ENCODE assay signal across 8 cellular contexts in genomic region chr22:37953437-37954179, GRCh38. TPM values are rescaled to one million over a fixed set of nuclear protein-coding genes. Genes with fewer than 3 reads are reported as not detected.
DNase-seq lines count a peak whose midpoint lies in the region; ATAC-seq, FAIRE-seq and TF ChIP-seq lines count a peak whose summit lies in the region.

Gene C22orf23 (minus strand): TSS chr22:37953601. CDS start chr22:37953149, 452 bp downstream.
Gene POLR2F (plus strand): TSS chr22:37953699. CDS start chr22:37953788, 89 bp downstream.

- peaks cover 6% of the 10 kb centered on the region for H3K23me2 ChIP-seq in H1 (ENCODE audit: low read depth, low read length)

- H3K23ac ChIP-seq in H1 (ENCODE audit: insufficient read length) (no peak within 1 kb of the TSS), mesenchymal stem cell (ENCODE audit: low read length in 2 of 2) (peak within 1 kb of the TSS in 1 of 2 experiments; percentile 70)

- H3K36me3 Mint-ChIP-seq in activated CD8-positive, alpha-beta memory T cell treated with anti-CD3 and anti-CD28 coated beads, Interleukin-2, amount 10 ng/mL, durations not matched to agents 7 days and 5 days: peaks cover 13% of the 10 kb centered on the region

- H3K9me3 Mint-ChIP-seq in activated CD8-positive, alpha-beta memory T cell treated with anti-CD3 and anti-CD28 coated beads, Interleukin-2, amount 10 ng/mL, durations not matched to agents 7 days and 5 days (ENCODE audit: low read depth): no peaks in the 10 kb centered on the region

- WGBS in H1 (ENCODE audit: extremely low coverage in 1 of 2, insufficient coverage in 1 of 2, insufficient read length in 1 of 2, insufficient replicate concordance in 2 of 2, low coverage in 1 of 2, low lambda C conversion rate in 2 of 2, missing lambda C conversion rate in 1 of 2), 2 experiments: 3% methylated on average over 49 of the region's 52 CpGs; no CpG with 5 or more reads in 1 of the 2 experiments
- WGBS in mesenchymal stem cell: under 1% methylated on average over 52 of the region's 52 CpGs

- H3K4me3 ChIP-seq in H1 (ENCODE audit: extremely low read depth in 1 of 4, insufficient read depth in 2 of 4, low read depth in 3 of 4, low read length in 4 of 4) (peak within 1 kb of the TSS; percentile 85 to 98 (median 94)), mesenchymal stem cell (ENCODE audit: insufficient read depth in 1 of 2, low read depth in 1 of 2, low read length in 2 of 2) (peak within 1 kb of the TSS; percentile 90 to 96)

- H3K18ac ChIP-seq in H1 (ENCODE audit: extremely low read depth, low read length): peak within 1 kb of the TSS; percentile 95
- peak within 1 kb of the TSS; percentile 68 to 86 for H3K18ac ChIP-seq in mesenchymal stem cell (ENCODE audit: low read depth in 1 of 2, low read length in 2 of 2)

- peaks cover 0 to 2% of the 10 kb centered on the region in 2 experiments for H4K20me1 ChIP-seq in H1 (replicated peaks in 1 of 2; ENCODE audit: control insufficient read depth in 1 of 2, insufficient read depth in 2 of 2, low read length in 2 of 2)

- H3K79me1 ChIP-seq in H1 (ENCODE audit: low read depth, low read length): peaks cover 4% of the 10 kb centered on the region; the same call in 1 of the 2 replicates
- peaks cover 19% of the 10 kb centered on the region for H3K79me1 ChIP-seq in mesenchymal stem cell (replicated peaks; ENCODE audit: low read length, poor library complexity, severe bottlenecking)

- peak within 1 kb of the TSS; percentile 92 for H3K27ac Mint-ChIP-seq in activated CD8-positive, alpha-beta memory T cell treated with anti-CD3 and anti-CD28 coated beads, Interleukin-2, amount 10 ng/mL, durations not matched to agents 7 days and 5 days

- no peak for TF ChIP-seq EP300 in H1 (IDR thresholded peaks at IDR 0.05; ENCODE audit: borderline replicate concordance in 1 of 2, low read depth in 2 of 2, low read length in 2 of 2)

- POLR2A ChIA-PET in H1 (lab: Charles Lee; ENCODE audit: partially characterized antibody): interaction anchor here (0.7 to 2.1 kb wide), 10 partner anchors 12 to 131 kb away, joined by 3 to 5 read pairs (median 3); partner anchors contain the start of genes GALR3 and MICALL1

- no peak within 1 kb of the TSS for H2BK20ac ChIP-seq in H1 (ENCODE audit: low read length)

- TF ChIP-seq CTCF in H1 (IDR thresholded peaks at IDR 0.05; ENCODE audit: control extremely low read depth in 1 of 3, insufficient read depth in 1 of 3, low read depth in 1 of 3, low read length in 3 of 3): no peak

- H2AK5ac ChIP-seq in H1 (ENCODE audit: low read depth, low read length) (no peak within 1 kb of the TSS), mesenchymal stem cell (ENCODE audit: low read length, severe bottlenecking) (no peak within 1 kb of the TSS)

- H3K9me3 ChIP-seq in H1 (ENCODE audit: insufficient read depth in 2 of 2, low read depth in 1 of 2, low read length in 1 of 2) (no peaks in the 10 kb centered on the region), mesenchymal stem cell (ENCODE audit: control insufficient read depth, low read length) (no peaks in the 10 kb centered on the region)

- H3K4me1 ChIP-seq in H1 (replicated peaks in 1 of 4; ENCODE audit: control insufficient read depth in 3 of 4, insufficient read depth in 4 of 4, low read length in 3 of 4): peaks cover 0 to 10% (median 4%) of the 10 kb centered on the region in 4 experiments; a peak in 4 of 7 replicates
- H3K4me1 ChIP-seq in mesenchymal stem cell (ENCODE audit: control insufficient read depth, insufficient read depth, low read depth, low read length): peaks cover 11% of the 10 kb centered on the region

- H3K4me2 ChIP-seq in H1 (ENCODE audit: insufficient read depth in 1 of 2, low read depth in 2 of 2, low read length in 2 of 2) (peak within 1 kb of the TSS; percentile 84 to 94), mesenchymal stem cell (ENCODE audit: low read length, poor library complexity, severe bottlenecking) (peak within 1 kb of the TSS; percentile 94)

- H3K27ac ChIP-seq in H1 (ENCODE audit: low read depth, low read length) (peak within 1 kb of the TSS; percentile 66; the same call in 1 of the 2 replicates), mesenchymal stem cell (ENCODE audit: low read length, poor library complexity, severe bottlenecking) (no peak within 1 kb of the TSS)

- no peak within 1 kb of the TSS for H3K14ac ChIP-seq in H1 (ENCODE audit: insufficient read length)
- peak within 1 kb of the TSS in 1 of 2 experiments; percentile 86 for H3K14ac ChIP-seq in mesenchymal stem cell (ENCODE audit: low read length in 2 of 2)

- H3K4ac ChIP-seq in H1 (replicated peaks; ENCODE audit: insufficient read length, low read depth, low read length) (no peak within 1 kb of the TSS), mesenchymal stem cell (ENCODE audit: low read depth in 1 of 2, low read length in 2 of 2) (peak within 1 kb of the TSS in 1 of 2 experiments; percentile 94)

- H2AFZ ChIP-seq in H1 (ENCODE audit: low read length) (peak within 1 kb of the TSS; percentile 79), mesenchymal stem cell (ENCODE audit: low read depth, low read length) (peak within 1 kb of the TSS; percentile 20)

- H3K4me3 Mint-ChIP-seq in activated CD8-positive, alpha-beta memory T cell treated with anti-CD3 and anti-CD28 coated beads, Interleukin-2, amount 10 ng/mL, durations not matched to agents 7 days and 5 days: peak within 1 kb of the TSS; percentile 90

- H2BK15ac ChIP-seq in H1 (ENCODE audit: low read length) (no peak within 1 kb of the TSS), mesenchymal stem cell (ENCODE audit: low read depth, poor library complexity, severe bottlenecking) (no peak within 1 kb of the TSS)

- peaks cover 10 to 18% (median 15%) of the 10 kb centered on the region in 4 experiments for H3K36me3 ChIP-seq in H1 (ENCODE audit: control insufficient read depth in 2 of 4, insufficient read depth in 4 of 4, low read length in 3 of 4)
- peaks cover 20 to 23% of the 10 kb centered on the region in 2 experiments for H3K36me3 ChIP-seq in mesenchymal stem cell (ENCODE audit: control insufficient read depth in 1 of 2, insufficient read depth in 2 of 2, low read depth in 1 of 2, low read length in 2 of 2)

- no peak for TF ChIP-seq RAD21 in H1 (IDR thresholded peaks at IDR 0.05 in 1 of 2, conservative IDR thresholded peaks at IDR 0.05 in 1 of 2; ENCODE audit: low read depth in 2 of 2, low read length in 2 of 2)

- peak within 1 kb of the TSS; percentile 65 for H4K5ac ChIP-seq in H1 (ENCODE audit: insufficient read length, low read depth, low read length)

- peak within 1 kb of the TSS; percentile 49 for H3K56ac ChIP-seq in H1 (replicated peaks; ENCODE audit: insufficient read length, low read depth, low read length)

- in situ Hi-C loops in Caki2 (cut with HindIII; ENCODE audit: low pct_unique_long_range_greater_than_20kb, low sequenced_read_pairs): no loop called here

- CTCF ChIA-PET in activated CD8-positive, alpha-beta memory T cell treated with anti-CD3 and anti-CD28 coated beads, Interleukin-2, amount 10 ng/mL, durations not matched to agents 7 days and 5 days (lab: Charles Lee): interaction anchor here (0.9 to 3.2 kb wide), 13 partner anchors 12 to 615 kb away, joined by 3 to 23 read pairs (median 4); partner anchors contain the start of genes ANKRD54, GCAT and MICALL1
- CTCF ChIA-PET in H1 (lab: Charles Lee; ENCODE audit: partially characterized antibody): interaction anchor here (0.6 to 7.9 kb wide), 14 partner anchors 12 to 274 kb away, joined by 3 to 48 read pairs (median 3); no protein-coding TSS in a partner anchor

- ATAC-seq in GM21367 (IDR thresholded peaks at IDR 0.05; ENCODE audit: unreplicated experiment): peak; percentile 68
- ATAC-seq in activated CD8-positive, alpha-beta memory T cell treated with anti-CD3 and anti-CD28 coated beads, Interleukin-2, amount 10 ng/mL, durations not matched to agents 7 days and 5 days: peak; percentile 97

- peaks cover 0 to 16% of the 10 kb centered on the region in 2 experiments; a peak in 2 of 4 replicates for H3K79me2 ChIP-seq in H1 (ENCODE audit: control insufficient read depth in 1 of 2, insufficient read depth in 2 of 2, low read length in 2 of 2)

- H4K8ac ChIP-seq in H1 (ENCODE audit: extremely low read depth, insufficient read depth, low read length) (peak within 1 kb of the TSS; percentile 83), mesenchymal stem cell (ENCODE audit: low read length) (peak within 1 kb of the TSS; percentile 92)

- peak in 1 of 2 experiments; percentile 62; a peak in 2 of 3 replicates for TF ChIP-seq POLR2A in H1 (IDR thresholded peaks at IDR 0.05; ENCODE audit: control extremely low read depth in 1 of 2, low read depth in 2 of 2, low read length in 2 of 2)

- peak within 1 kb of the TSS; percentile 66 for H2BK5ac ChIP-seq in H1 (ENCODE audit: low read depth, low read length)
- no peak within 1 kb of the TSS for H2BK5ac ChIP-seq in mesenchymal stem cell (ENCODE audit: low read depth, low read length, poor library complexity, severe bottlenecking)

- H3K27me3 ChIP-seq in H1 (replicated peaks in 1 of 4; ENCODE audit: control insufficient read depth in 3 of 4, extremely low read depth in 1 of 4, insufficient read depth in 3 of 4, low read length in 3 of 4): no peaks in the 10 kb centered on the region; a peak in 4 of 7 replicates
- no peaks in the 10 kb centered on the region for H3K27me3 ChIP-seq in mesenchymal stem cell (ENCODE audit: control insufficient read depth in 1 of 2, insufficient read depth in 1 of 2, low read length in 2 of 2)

- no peak within 1 kb of the TSS for H2BK12ac ChIP-seq in H1 (ENCODE audit: low read depth, low read length)
- H2BK12ac ChIP-seq in mesenchymal stem cell (ENCODE audit: low read length in 2 of 2): peak within 1 kb of the TSS in 1 of 2 experiments; percentile 69

- FAIRE-seq in HTR-8/SVneo (lab: Jason Lieb, UNC): peak; percentile 62
- peak; percentile 86 for FAIRE-seq in H1 (lab: Jason Lieb, UNC)

- peaks cover 8% of the 10 kb centered on the region for H3K27me3 Mint-ChIP-seq in activated CD8-positive, alpha-beta memory T cell treated with anti-CD3 and anti-CD28 coated beads, Interleukin-2, amount 10 ng/mL, durations not matched to agents 7 days and 5 days

- H4K91ac ChIP-seq in H1 (replicated peaks; ENCODE audit: insufficient read length, low read length) (peak within 1 kb of the TSS; percentile 84), mesenchymal stem cell (ENCODE audit: low read length) (peak within 1 kb of the TSS; percentile 70)

- H2BK120ac ChIP-seq in H1 (replicated peaks; ENCODE audit: low read depth, low read length): no peak within 1 kb of the TSS
- H2BK120ac ChIP-seq in mesenchymal stem cell (ENCODE audit: low read depth, low read length): no peak within 1 kb of the TSS

- peak within 1 kb of the TSS; percentile 65 to 82 (median 74) for H3K9ac ChIP-seq in H1 (replicated peaks in 1 of 4; ENCODE audit: extremely low read depth in 1 of 4, low read depth in 3 of 4, low read length in 3 of 4)
- peak within 1 kb of the TSS; percentile 97 for H3K9ac ChIP-seq in mesenchymal stem cell (ENCODE audit: low read length)

- DNase-seq in Caki2 (ENCODE audit: low read depth): peak; percentile 79
- DNase-seq in HTR-8/SVneo (ENCODE audit: insufficient read length, low spot score): peak; percentile 98
- DNase-seq in NOMO-1 treated with DMSO at 0.1 percent for 48 hours (lab: John Stamatoyannopoulos, UW; ENCODE audit: unreplicated experiment): peak; percentile 96
- peak; percentile 97 for DNase-seq in activated CD8-positive, alpha-beta memory T cell treated with anti-CD3 and anti-CD28 coated beads, Interleukin-2, amount 10 ng/mL, durations not matched to agents 7 days and 5 days
- DNase-seq in H1 (ENCODE audit: low read depth in 1 of 2, low spot score in 2 of 2): peak; percentile 71 to 96
- peak; percentile 96 for DNase-seq in mesenchymal stem cell
- peak; percentile 88 for DNase-seq in stimulated activated CD8-positive, alpha-beta memory T cell treated with anti-CD3 and anti-CD28 coated beads, Interleukin-12 subunit alpha, Interleukin-12 subunit beta, amount 100 ng/mL, for 24 hours (ENCODE audit: extremely low read depth)

- peaks cover 31% of the 10 kb centered on the region for H3K4me1 Mint-ChIP-seq in activated CD8-positive, alpha-beta memory T cell treated with anti-CD3 and anti-CD28 coated beads, Interleukin-2, amount 10 ng/mL, durations not matched to agents 7 days and 5 days

RNA-seq across cellular contexts. Expression of gene C22orf23, which starts in this region (rescaled TPM):
- total RNA-seq in Caki2 (2014; rRNA removed; shearing (Covaris generic); ENCODE audit: low replicate concordance): 0.17 and 0.90 TPM in 2 replicates
- total RNA-seq in activated CD8-positive, alpha-beta memory T cell treated with anti-CD3 and anti-CD28 coated beads, Interleukin-2, amount 10 ng/mL, durations not matched to agents 7 days and 5 days: under 1 TPM in 1 of 2 experiments, not detected in 1; 0.21 TPM
- 0.21 and 0.54 TPM in 2 replicates for total RNA-seq in H1 (2021; fragmentation: NEBNext Ultra II Directional; extraction: Animal tissue kit (Norgen Biotek cat#: 25700))
- 0.50 and 0.71 TPM in 2 replicates for polyA plus RNA-seq in H1 (2011; rRNA removed)
- polyA plus RNA-seq in H1 (2011; cell fraction: cytosol; rRNA removed): 0.62 TPM
- polyA plus RNA-seq in H1 (2011; cell fraction: nucleus; rRNA removed): 0.90 TPM
- polyA plus RNA-seq in H1 (2012, experiment 1 of 2): 0.70 to 0.97 TPM (median 0.76 TPM) in 4 replicates
- polyA plus RNA-seq in H1 (2012, experiment 2 of 2): 0.70 TPM
- polyA plus RNA-seq in H1 (2013, experiment 1 of 2): 0.59 TPM
- 0.77 TPM for polyA plus RNA-seq in H1 (2013, experiment 2 of 2)
- polyA minus RNA-seq in H1 (2011; rRNA and poly(A)+ RNA removed): 0.28 and 0.51 TPM in 2 replicates
- not detected for polyA minus RNA-seq in H1 (2011; cell fraction: cytosol; rRNA and poly(A)+ RNA removed)
- not detected for polyA minus RNA-seq in H1 (2011; cell fraction: nucleus; rRNA and poly(A)+ RNA removed)
- 0.17 TPM for polyA plus RNA-seq in mesenchymal stem cell (2013, experiment 1 of 2)
- polyA plus RNA-seq in mesenchymal stem cell (2013, experiment 2 of 2): 0.27 TPM

RNA-seq across cellular contexts. Expression of gene POLR2F, which starts in this region (rescaled TPM):
- 275 and 283 TPM in 2 replicates for total RNA-seq in Caki2 (2014; rRNA removed; shearing (Covaris generic); ENCODE audit: low replicate concordance)
- 10 to 100 TPM; 77.4 to 81.0 TPM for total RNA-seq in activated CD8-positive, alpha-beta memory T cell treated with anti-CD3 and anti-CD28 coated beads, Interleukin-2, amount 10 ng/mL, durations not matched to agents 7 days and 5 days
- 150 and 160 TPM in 2 replicates for total RNA-seq in H1 (2021; fragmentation: NEBNext Ultra II Directional; extraction: Animal tissue kit (Norgen Biotek cat#: 25700))
- polyA plus RNA-seq in H1 (2011; rRNA removed): 176 and 193 TPM in 2 replicates
- polyA plus RNA-seq in H1 (2011; cell fraction: cytosol; rRNA removed): 218 TPM
- polyA plus RNA-seq in H1 (2011; cell fraction: nucleus; rRNA removed): 122 TPM
- polyA plus RNA-seq in H1 (2012, experiment 1 of 2): 205 to 242 TPM (median 231 TPM) in 4 replicates
- polyA plus RNA-seq in H1 (2012, experiment 2 of 2): 111 TPM
- 192 TPM for polyA plus RNA-seq in H1 (2013, experiment 1 of 2)
- 197 TPM for polyA plus RNA-seq in H1 (2013, experiment 2 of 2)
- polyA minus RNA-seq in H1 (2011; rRNA and poly(A)+ RNA removed): 15.5 and 27.1 TPM in 2 replicates
- 61.7 TPM for polyA minus RNA-seq in H1 (2011; cell fraction: cytosol; rRNA and poly(A)+ RNA removed)
- polyA minus RNA-seq in H1 (2011; cell fraction: nucleus; rRNA and poly(A)+ RNA removed): 25.0 TPM
- polyA plus RNA-seq in mesenchymal stem cell (2013, experiment 1 of 2): 88.8 TPM
- 95.4 TPM for polyA plus RNA-seq in mesenchymal stem cell (2013, experiment 2 of 2)
